In the genomic region with DNA sequence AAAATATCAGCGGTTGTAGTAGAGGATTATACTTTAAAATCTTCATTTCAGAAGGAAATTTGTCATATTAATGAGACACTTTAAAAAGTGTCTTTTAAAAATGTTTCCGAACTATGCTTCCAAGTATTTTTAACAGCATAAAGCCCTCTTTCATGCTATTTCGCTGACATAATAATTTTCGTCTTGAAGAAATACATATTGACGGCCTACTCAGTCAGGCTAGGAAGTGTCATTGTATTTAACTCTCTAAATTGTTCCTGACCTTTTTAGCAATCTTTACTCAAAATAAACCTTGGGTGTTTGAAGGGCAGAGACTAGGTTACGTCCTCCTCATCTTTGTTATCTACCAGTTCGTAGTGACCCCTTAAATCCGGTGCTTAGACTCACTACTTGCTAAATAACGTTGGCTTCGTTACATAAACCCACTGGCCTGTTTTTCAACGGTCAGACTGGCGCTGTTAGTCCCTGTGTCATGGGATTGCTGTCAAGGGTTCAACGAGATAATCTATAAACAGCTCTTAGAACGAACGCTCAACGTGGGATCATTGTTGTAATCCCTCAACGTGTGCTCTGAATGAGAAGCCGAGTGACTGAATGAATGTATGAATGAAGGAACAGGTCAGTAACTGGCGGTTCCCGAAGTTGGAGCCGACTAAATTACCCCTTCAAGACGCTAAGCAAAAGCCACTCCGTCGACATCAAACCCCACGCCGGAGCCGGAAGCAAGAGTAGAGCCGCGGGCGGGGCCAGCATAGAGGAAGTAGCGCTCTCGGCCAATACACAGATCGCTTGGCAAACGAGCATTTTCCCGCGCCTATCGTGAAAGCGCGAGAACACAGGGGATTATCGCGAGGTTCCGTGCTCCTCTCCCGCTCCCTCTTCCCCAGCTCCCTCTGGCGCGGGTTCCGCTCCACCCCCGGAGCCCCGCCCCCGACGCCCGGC, we compare ENCODE assay signal across 8 cellular contexts. TPM values are rescaled to one million over a fixed set of nuclear protein-coding genes. Genes with fewer than 3 reads are reported as not detected.
A peak's percentile ranks its signal among the peaks of the same experiment; 100 is the strongest.
DNase-seq lines count a peak whose midpoint lies in the region; ATAC-seq, FAIRE-seq and TF ChIP-seq lines count a peak whose summit lies in the region.

No MANE protein-coding gene starts in this region.

- no peaks in the 10 kb centered on the region for H3K9me3 Mint-ChIP-seq in progenitor cell of endocrine pancreas (ENCODE audit: low read depth)

- DNase-seq in GM12892 (ENCODE audit: insufficient read length) (peak; percentile 70), NCI-H1417 treated with DMSO at 0.1 percent for 48 hours (lab: John Stamatoyannopoulos, UW) (peak; percentile 97), SW 1271 (lab: John Stamatoyannopoulos, UW) (peak; percentile 98 to 99), amniotic epithelial cell (ENCODE audit: low read depth) (peak; percentile 98), left ventricle myocardium inferior (peak; percentile 98), progenitor cell of endocrine pancreas (ENCODE audit: low spot score, unreplicated experiment) (peak; percentile 93), ureter (ENCODE audit: low spot score) (peak; percentile 99)

- peak; percentile 97 for ATAC-seq in HG02798 (IDR thresholded peaks at IDR 0.05; ENCODE audit: poor library complexity, unreplicated experiment)

- H3K9me3 ChIP-seq in left ventricle myocardium inferior (replicated peaks), result no peaks in the 10 kb centered on the region

- peak overlapping the region; percentile 96 for H3K27ac Mint-ChIP-seq in progenitor cell of endocrine pancreas

- H3K27me3 ChIP-seq in left ventricle myocardium inferior (ENCODE audit: low read depth), result no peaks in the 10 kb centered on the region

- peak overlapping the region; percentile 95 for H3K27ac ChIP-seq in left ventricle myocardium inferior (replicated peaks)

- H3K4me3 Mint-ChIP-seq in progenitor cell of endocrine pancreas (ENCODE audit: low read depth), result no peak overlapping the region

- H3K4me1 ChIP-seq in left ventricle myocardium inferior, result peaks cover 56% of the 10 kb centered on the region

- TF ChIP-seq CTCF in left ventricle myocardium inferior (IDR thresholded peaks at IDR 0.05; ENCODE audit: borderline replicate concordance) (no peak), progenitor cell of endocrine pancreas (IDR thresholded peaks at IDR 0.05; ENCODE audit: unreplicated experiment) (no peak)

- peak; percentile 97 for TF ChIP-seq POLR2A in GM12892 (IDR thresholded peaks at IDR 0.05; ENCODE audit: low read depth, low read length)

- H3K27me3 Mint-ChIP-seq in progenitor cell of endocrine pancreas, result no peaks in the 10 kb centered on the region

- no peaks in the 10 kb centered on the region for H3K36me3 Mint-ChIP-seq in progenitor cell of endocrine pancreas (ENCODE audit: insufficient read depth)

- intact Hi-C loops in left ventricle myocardium inferior (cut with micrococcal nuclease), result no loop called here

- peaks cover under 1% of the 10 kb centered on the region for H3K36me3 ChIP-seq in left ventricle myocardium inferior

- peaks cover 14% of the 10 kb centered on the region for H3K4me1 Mint-ChIP-seq in progenitor cell of endocrine pancreas (ENCODE audit: low read depth)

- peak; percentile 100 for FAIRE-seq in GM12892 (lab: Jason Lieb, UNC)

- H3K4me3 ChIP-seq in left ventricle myocardium inferior, result peak overlapping the region; percentile 84

RNA-seq across cellular contexts. Expression of a gene that starts 0.5 kb away (rescaled TPM):
- 20.5 TPM for polyA plus RNA-seq in GM12892 (2012; ENCODE audit: missing spikeins)
- total RNA-seq in left ventricle myocardium inferior, result 22.9 TPM
- total RNA-seq in progenitor cell of endocrine pancreas, result 36.5 and 44.9 TPM in 2 replicates
- total RNA-seq in ureter, result 27.6 TPM

RNA-seq across cellular contexts. Expression of a gene that starts 1.4 kb away (rescaled TPM):
- polyA plus RNA-seq in GM12892 (2012; ENCODE audit: missing spikeins), result 7.2 TPM
- 11.4 TPM for total RNA-seq in left ventricle myocardium inferior
- 23.0 and 28.4 TPM in 2 replicates for total RNA-seq in progenitor cell of endocrine pancreas
- total RNA-seq in ureter, result 28.5 TPM

Comparison
In these comparisons a context has a peak if more than half of its experiments do, and no peak if none do; other contexts are left out.
1. Peak in every context shown above with its lines: DNase-seq, ATAC-seq, H3K4me3 ChIP-seq and H3K27ac ChIP-seq.